Comparison of ENCODE assay signal across 10 cellular contexts in the genomic region with DNA sequence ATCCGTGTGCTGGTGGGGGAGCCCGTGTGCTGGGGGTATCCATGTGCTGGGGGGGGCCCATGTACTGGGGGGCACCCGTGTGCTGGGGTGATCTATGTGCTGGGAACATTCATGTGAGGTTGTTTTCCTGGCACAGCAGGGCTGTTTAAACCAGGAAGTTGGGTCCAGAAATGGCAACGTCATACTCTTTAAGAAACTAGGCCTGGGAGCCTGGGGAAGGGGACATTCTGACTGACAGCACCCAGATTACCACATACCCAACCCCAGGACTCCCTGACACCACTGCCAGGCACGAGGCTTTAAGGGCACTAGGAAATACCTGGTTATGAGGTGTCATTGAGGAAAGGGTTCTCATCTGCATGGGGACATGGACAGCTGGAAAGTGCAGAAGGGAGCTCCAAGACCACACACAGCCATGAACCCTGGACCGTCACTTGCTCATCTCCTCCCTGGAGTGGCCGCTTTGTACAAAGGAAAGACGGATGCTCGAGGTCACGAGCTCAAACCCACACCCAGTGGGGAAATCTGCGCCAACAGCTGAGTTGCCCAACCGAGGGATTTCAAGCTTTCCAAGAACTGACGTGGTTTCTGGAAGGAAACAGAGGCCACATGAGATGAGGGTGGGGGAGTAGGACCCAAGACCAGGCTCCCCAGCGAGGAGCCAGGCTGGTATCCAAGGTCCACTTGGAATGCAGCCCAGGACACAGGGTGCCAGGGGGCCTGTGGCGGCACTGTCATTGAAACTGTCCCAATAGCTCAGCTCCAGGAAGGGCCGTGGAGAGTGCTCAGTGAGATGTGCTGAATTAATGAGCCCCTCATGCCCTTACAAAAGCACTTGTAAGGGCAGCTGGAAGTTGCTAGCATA. TPM values are rescaled to one million over a fixed set of nuclear protein-coding genes. Genes with fewer than 3 reads are reported as not detected.
DNase-seq lines count a peak whose midpoint lies in the region; ATAC-seq and TF ChIP-seq lines count a peak whose summit lies in the region.
"Had no signal": no experiment of that assay in that cellular context is flagged by ENCODE, and none has a peak within 500 bp of the region (broad histone marks: within the 10 kb centered on the region; RNA-seq: fewer than 3 reads in every experiment).

No MANE protein-coding gene starts in this region.

- peaks cover 15% of the 10 kb centered on the region for H3K4me1 ChIP-seq in CD8-positive, alpha-beta T cell (ENCODE audit: insufficient read depth, low read length)

- ATAC-seq in CD8-positive, alpha-beta T cell = no peak
- ATAC-seq in HG02571 (IDR thresholded peaks at IDR 0.05; ENCODE audit: unreplicated experiment) = no peak
- ATAC-seq: activated naive CD8-positive, alpha-beta T cell treated with anti-CD3 and anti-CD28 coated beads, Interleukin-2, amount 50 U/mL, for 24 hours; GM12878 had no signal

- H3K4me3 ChIP-seq in HL-60 (replicated peaks; ENCODE audit: insufficient read depth, low read length) = no peak overlapping the region
- H3K4me3 ChIP-seq in CD8-positive, alpha-beta T cell (ENCODE audit: low read depth, low read length) = no peak overlapping the region
- H3K4me3 ChIP-seq: GM12878 had no signal

- no peak overlapping the region for H3K27ac Mint-ChIP-seq in CD8-positive, alpha-beta T cell
- H3K27ac Mint-ChIP-seq in activated CD4-positive, alpha-beta memory T cell treated with anti-CD3 and anti-CD28 coated beads for 36 hours = no peak overlapping the region
- H3K27ac Mint-ChIP-seq: activated naive CD8-positive, alpha-beta T cell treated with anti-CD3 and anti-CD28 coated beads, Interleukin-2, amount 50 U/mL, for 24 hours had no signal

- intact Hi-C loops in CD8-positive, alpha-beta T cell (cut with DNase I, micrococcal nuclease) = no loop called here
- intact Hi-C loops in activated CD4-positive, alpha-beta memory T cell treated with anti-CD3 and anti-CD28 coated beads for 36 hours (cut with micrococcal nuclease) = no loop called here

- no peaks in the 10 kb centered on the region for H3K36me3 Mint-ChIP-seq in CD8-positive, alpha-beta T cell
- no peaks in the 10 kb centered on the region for H3K36me3 Mint-ChIP-seq in activated CD4-positive, alpha-beta memory T cell treated with anti-CD3 and anti-CD28 coated beads for 36 hours

- no peaks in the 10 kb centered on the region for H3K27me3 ChIP-seq in HL-60 (ENCODE audit: insufficient read depth, poor library complexity, severe bottlenecking)
- no peaks in the 10 kb centered on the region for H3K27me3 ChIP-seq in CD8-positive, alpha-beta T cell (ENCODE audit: insufficient read depth, low read length)

- CTCF ChIA-PET in CD8-positive, alpha-beta T cell (lab: Charles Lee) = no interaction called here
- CTCF ChIA-PET in activated CD4-positive, alpha-beta memory T cell treated with anti-CD3 and anti-CD28 coated beads for 36 hours (lab: Charles Lee) = no interaction called here

- peak; percentile 62 to 95 for DNase-seq in HL-60 (ENCODE audit: low read depth in 1 of 2, low spot score in 1 of 2)
- DNase-seq in astrocyte of the hippocampus (ENCODE audit: low read depth, low spot score) = peak; percentile 74
- peak; percentile 84 for DNase-seq in iris pigment epithelial cell (ENCODE audit: low read depth)
- peak; percentile 54 for DNase-seq in smooth muscle cell of the brain vasculature (ENCODE audit: low read depth, low spot score)
- no peak for DNase-seq in NCI-H187 treated with DMSO at 0.1 percent for 48 hours (lab: John Stamatoyannopoulos, UW)
- DNase-seq in CD8-positive, alpha-beta T cell = no peak
- DNase-seq in activated CD4-positive, alpha-beta memory T cell treated with anti-CD3 and anti-CD28 coated beads for 36 hours = no peak
- DNase-seq: activated naive CD8-positive, alpha-beta T cell treated with anti-CD3 and anti-CD28 coated beads, Interleukin-2, amount 50 U/mL, for 24 hours had no signal

- H3K27ac ChIP-seq in HL-60 (replicated peaks) = peak overlapping the region; percentile 69
- H3K27ac ChIP-seq in CD8-positive, alpha-beta T cell (ENCODE audit: low read depth, low read length) = no peak overlapping the region

- no peaks in the 10 kb centered on the region for H3K36me3 ChIP-seq in CD8-positive, alpha-beta T cell (ENCODE audit: insufficient read depth, low read length)

- POLR2A ChIA-PET in CD8-positive, alpha-beta T cell (lab: Charles Lee) = no interaction called here
- POLR2A ChIA-PET in activated CD4-positive, alpha-beta memory T cell treated with anti-CD3 and anti-CD28 coated beads for 36 hours (lab: Charles Lee) = no interaction called here

- no peaks in the 10 kb centered on the region for H3K9me3 ChIP-seq in CD8-positive, alpha-beta T cell (ENCODE audit: low read length)

- H3K9me3 Mint-ChIP-seq in CD8-positive, alpha-beta T cell = no peaks in the 10 kb centered on the region
- H3K9me3 Mint-ChIP-seq in activated CD4-positive, alpha-beta memory T cell treated with anti-CD3 and anti-CD28 coated beads for 36 hours = no peaks in the 10 kb centered on the region
- H3K9me3 Mint-ChIP-seq: activated naive CD8-positive, alpha-beta T cell treated with anti-CD3 and anti-CD28 coated beads, Interleukin-2, amount 50 U/mL, for 24 hours had no signal

- peaks cover 16% of the 10 kb centered on the region for H3K4me1 Mint-ChIP-seq in CD8-positive, alpha-beta T cell (ENCODE audit: low read depth)
- peaks cover 22% of the 10 kb centered on the region for H3K4me1 Mint-ChIP-seq in activated CD4-positive, alpha-beta memory T cell treated with anti-CD3 and anti-CD28 coated beads for 36 hours (ENCODE audit: low read depth)

- H3K27me3 Mint-ChIP-seq in CD8-positive, alpha-beta T cell (ENCODE audit: low read depth) = peaks cover 2% of the 10 kb centered on the region
- peaks cover 3% of the 10 kb centered on the region for H3K27me3 Mint-ChIP-seq in activated CD4-positive, alpha-beta memory T cell treated with anti-CD3 and anti-CD28 coated beads for 36 hours

- H3K4me3 Mint-ChIP-seq in CD8-positive, alpha-beta T cell = no peak overlapping the region
- H3K4me3 Mint-ChIP-seq in activated CD4-positive, alpha-beta memory T cell treated with anti-CD3 and anti-CD28 coated beads for 36 hours = no peak overlapping the region
- H3K4me3 Mint-ChIP-seq: activated naive CD8-positive, alpha-beta T cell treated with anti-CD3 and anti-CD28 coated beads, Interleukin-2, amount 50 U/mL, for 24 hours had no signal

- TF ChIP-seq CTCF in HL-60 (IDR thresholded peaks at IDR 0.05; ENCODE audit: insufficient read depth, low read length) = no peak
- no peak for TF ChIP-seq CTCF in CD8-positive, alpha-beta T cell (IDR thresholded peaks at IDR 0.05)

RNA-seq across cellular contexts. Expression of gene RAB20, which starts 40.9 kb away (rescaled TPM):
- total RNA-seq in CD8-positive, alpha-beta T cell = 1 to 10 TPM; 1.2 to 1.3 TPM
- 1 to 10 TPM; 1.4 to 2.1 TPM for total RNA-seq in activated CD4-positive, alpha-beta memory T cell treated with anti-CD3 and anti-CD28 coated beads for 36 hours

Comparison
In these comparisons a context has a peak if more than half of its experiments do, and no peak if none do; other contexts are left out.
1. DNase-seq: peak in HL-60 (2 of 2), astrocyte of the hippocampus (single experiment), iris pigment epithelial cell (single experiment) and smooth muscle cell of the brain vasculature (single experiment); none in NCI-H187 treated with DMSO at 0.1 percent for 48 hours (single experiment), CD8-positive, alpha-beta T cell (0 of 7) and activated CD4-positive, alpha-beta memory T cell treated with anti-CD3 and anti-CD28 coated beads for 36 hours (single experiment).